In the genomic region with DNA sequence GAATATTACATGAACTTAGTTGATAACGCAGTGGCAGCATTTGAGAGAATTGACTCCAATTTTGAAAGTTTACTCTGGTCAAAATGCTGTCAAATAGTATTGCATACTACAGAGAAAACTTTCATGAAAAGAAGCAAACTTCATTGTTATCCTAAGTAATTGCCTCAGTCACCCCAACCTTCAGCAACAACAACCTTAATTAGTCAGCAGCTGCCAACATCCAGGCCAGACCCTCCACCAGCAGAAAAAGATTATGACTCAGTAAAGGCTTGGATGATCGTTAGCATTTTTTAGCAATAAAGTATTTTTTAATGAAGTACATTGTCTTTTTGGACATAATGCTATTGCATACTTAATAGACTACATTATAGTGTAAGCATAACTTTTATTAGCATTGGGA, we compare ENCODE assay signal across 21 cellular contexts.
"Had no signal": no experiment of that assay in that cellular context is flagged by ENCODE, and none has a peak within 500 bp of the region (broad histone marks: within the 10 kb centered on the region; RNA-seq: fewer than 3 reads in every experiment).

No MANE protein-coding gene starts in this region.

- H3K27ac ChIP-seq: RWPE1 had no signal

- H3K9me3 ChIP-seq: SK-N-SH had no signal

- ATAC-seq: Panc1 had no signal

- DNase-seq: KBM-7, MV-4-11, NCI-H1048, NCI-H1105, NCI-H1417, NCI-H146, NCI-H1694 treated with DMSO at 0.1 percent for 48 hours, NCI-H1930, NCI-H2081, NCI-H2171, NCI-H226, NCI-H446, NCI-H510A, NCI-H524 treated with DMSO at 0.1 percent for 48 hours, NCI-H69, NCI-H774, SHP77, SK-N-SH, SW 1271 had no signal

- H3K9ac ChIP-seq: SK-N-SH had no signal

- H3K4me2 ChIP-seq: SK-N-SH had no signal
